ENCODE assay signal across 27 cellular contexts in the genomic region with DNA sequence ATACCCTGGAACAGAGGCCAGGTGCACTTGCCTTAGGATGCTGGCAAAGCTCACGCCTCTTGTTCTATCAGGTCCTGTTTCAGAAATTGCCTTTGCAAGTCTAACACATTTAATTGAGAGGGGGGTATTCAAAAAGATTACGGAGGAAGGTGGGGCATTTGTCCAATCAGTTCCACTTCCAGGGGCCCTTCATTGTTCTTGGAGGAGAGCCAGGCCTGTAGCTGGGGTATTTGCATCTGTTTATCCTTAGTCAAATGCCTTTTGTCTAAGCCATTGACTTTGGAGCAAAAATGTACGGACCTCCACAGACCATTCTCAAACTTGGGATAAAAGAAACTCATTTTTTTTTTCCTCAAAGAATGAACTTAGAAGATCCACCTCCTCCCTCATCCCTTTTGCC.
"Had no signal": no experiment of that assay in that cellular context is flagged by ENCODE, and none has a peak within 500 bp of the region (broad histone marks: within the 10 kb centered on the region; RNA-seq: fewer than 3 reads in every experiment).

No MANE protein-coding gene starts in this region.

- H3K27me3 ChIP-seq: left lung, pancreas, stomach, testis, thyroid gland, upper lobe of right lung had no signal

- H3K4me1 ChIP-seq: left lung, lower lobe of right lung, pancreas, prostate gland, stomach, testis, upper lobe of right lung had no signal

- DNase-seq: hypothalamus; immature natural killer cell; kidney; left colon; left lung; lower lobe of right lung; mammary epithelial cell; mesenchymal stem cell; naive thymus-derived CD8-positive, alpha-beta T cell; nucleus accumbens; pancreas; posterior cingulate gyrus; retina; right cardiac atrium; stimulated activated CD4-positive, alpha-beta T cell treated with anti-CD3 and anti-CD28 coated beads, Interleukin-12 subunit alpha, Interleukin-12 subunit beta, amount 100 ng/mL, for 4 hours; stimulated activated CD4-positive, alpha-beta T cell treated with anti-CD3 and anti-CD28 coated beads, Interleukin-15, amount 100 ng/mL, for 24 hours; stimulated activated CD4-positive, alpha-beta T cell treated with anti-CD3 and anti-CD28 coated beads, Interleukin-2, amount 100 ng/mL, for 24 hours; stimulated activated CD4-positive, alpha-beta T cell treated with anti-CD3 and anti-CD28 coated beads, Interleukin-4, amount 100 ng/mL, for 1 hour; stimulated activated naive B cell treated with anti-CD40 and anti-IgM and Interleukin-4, amounts not matched to agents 10 μg/mL and 1 μg/mL and 100 μg/mL, for 72 hours; stimulated activated naive CD8-positive, alpha-beta T cell treated with anti-CD3 and anti-CD28 coated beads, Interleukin-15, Interleukin-2, amounts not matched to agents 100 U/mL and 50 U/mL, for 24 hours; stomach; testis; trophoblast cell; upper lobe of right lung had no signal

- H3K27ac ChIP-seq: left lung, lower lobe of right lung, pancreas, prostate gland, skin epidermis, stomach, testis, thyroid gland, upper lobe of right lung had no signal

- H3K4me3 ChIP-seq: left lung, lower lobe of right lung, pancreas, prostate gland, skin epidermis, stomach, testis, thyroid gland, upper lobe of right lung had no signal

- H3K36me3 ChIP-seq: left lung, lower lobe of right lung, pancreas, prostate gland, stomach, thyroid gland, upper lobe of right lung had no signal

- H3K9me3 ChIP-seq: left lung, lower lobe of right lung, pancreas, prostate gland, stomach, testis, thyroid gland, upper lobe of right lung had no signal
